Comparison of ENCODE assay signal across 18 cellular contexts in the genomic region with DNA sequence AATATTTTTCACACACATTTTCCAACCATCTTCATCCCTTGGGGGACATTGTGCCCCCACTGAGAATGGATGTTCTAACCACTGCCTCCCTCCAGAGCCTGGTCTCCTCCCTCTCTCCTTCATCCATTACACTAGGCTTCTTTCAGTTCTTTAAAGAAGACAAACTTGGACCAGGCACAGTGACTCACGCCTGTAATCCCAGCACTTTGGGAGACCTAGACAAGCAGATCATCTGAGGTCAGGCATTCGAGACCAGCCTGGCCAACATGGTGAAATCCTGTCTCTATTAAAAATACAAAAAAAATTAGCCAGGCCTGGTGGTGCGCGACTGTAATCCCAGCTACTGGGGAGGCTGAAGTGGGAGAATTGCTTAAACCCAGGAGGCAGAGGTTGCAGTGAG. TPM values are rescaled to one million over a fixed set of nuclear protein-coding genes. Genes with fewer than 3 reads are reported as not detected.
A peak's percentile ranks its signal among the peaks of the same experiment; 100 is the strongest.
DNase-seq lines count a peak whose midpoint lies in the region; ATAC-seq and TF ChIP-seq lines count a peak whose summit lies in the region.
"Had no signal": no experiment of that assay in that cellular context is flagged by ENCODE, and none has a peak within 500 bp of the region (broad histone marks: within the 10 kb centered on the region; RNA-seq: fewer than 3 reads in every experiment).

No MANE protein-coding gene starts in this region.

- H3K27ac ChIP-seq in BLaER1, result no peak overlapping the region
- no peak overlapping the region for H3K27ac ChIP-seq in IMR-90 (ENCODE audit: insufficient read depth, low read length)
- no peak overlapping the region for H3K27ac ChIP-seq in OCI-LY7 (ENCODE audit: low read depth, low read length, poor library complexity, severe bottlenecking)
- H3K27ac ChIP-seq in coronary artery, result no peak overlapping the region
- H3K27ac ChIP-seq: A549, KMS-11 had no signal

- intact Hi-C loops in IMR-90 (cut with micrococcal nuclease), result no loop called here
- intact Hi-C loops in OCI-LY7 (cut with micrococcal nuclease; ENCODE audit: unreplicated experiment), result loop anchor here (5.0 to 10.0 kb wide), 2 partner anchors 197 to 270 kb away; partner anchors contain the start of genes CHRNE and MINK1

- TF ChIP-seq CTCF in IMR-90 (conservative IDR thresholded peaks at IDR 0.05; ENCODE audit: low read depth, low read length) (no peak), OCI-LY7 (conservative IDR thresholded peaks at IDR 0.05; ENCODE audit: low read length) (no peak), endothelial cell (IDR thresholded peaks at IDR 0.05; ENCODE audit: unreplicated experiment) (no peak), coronary artery (IDR thresholded peaks at IDR 0.05) (no peak)

- dilution Hi-C loops in IMR-90 (cut with HindIII; ENCODE audit: low sequenced_read_pairs, unreplicated experiment), result no loop called here

- no peak overlapping the region for H2BK15ac ChIP-seq in IMR-90 (ENCODE audit: low read depth, low read length)

- H3K27me3 ChIP-seq in BLaER1 (peaks cover 15% of the 10 kb centered on the region), IMR-90 (ENCODE audit: control insufficient read depth, insufficient read depth, low read length) (peaks cover 42% of the 10 kb centered on the region)

- no peak overlapping the region for H2AK5ac ChIP-seq in IMR-90 (ENCODE audit: low read depth, low read length)

- BruUV-seq in IMR-90 (replicated peaks; lab: Mats Ljungman, UMichigan) (no TSS peak), OCI-LY7 (replicated peaks; lab: Mats Ljungman, UMichigan) (no TSS peak)

- H4K91ac ChIP-seq in IMR-90 (ENCODE audit: insufficient read depth, low read depth, low read length), result no peak overlapping the region

- no CpG with 5 or more reads among the region's 4 CpGs for WGBS in IMR-90 (ENCODE audit: extremely low coverage in 2 of 2, insufficient read length in 1 of 2), 2 experiments

- H3K4me2 ChIP-seq in BLaER1 (peak overlapping the region; percentile 90), IMR-90 (ENCODE audit: low read depth, low read length) (no peak overlapping the region), OCI-LY7 (ENCODE audit: low read length) (peak overlapping the region; percentile 89)
- H3K4me2 ChIP-seq: A549, KMS-11 had no signal

- no peak overlapping the region for H3K27ac Mint-ChIP-seq in endothelial cell (ENCODE audit: unreplicated experiment)
- H3K27ac Mint-ChIP-seq: CD4-positive, alpha-beta T cell; HFFc6 had no signal

- H3K36me3 ChIP-seq in BLaER1, result no peaks in the 10 kb centered on the region
- no peaks in the 10 kb centered on the region for H3K36me3 ChIP-seq in IMR-90 (ENCODE audit: control insufficient read depth, insufficient read depth, low read length)
- H3K36me3 ChIP-seq in OCI-LY7 (ENCODE audit: insufficient read depth, low read length), result no peaks in the 10 kb centered on the region

- peaks cover 22% of the 10 kb centered on the region for H3K4me1 Mint-ChIP-seq in endothelial cell (ENCODE audit: unreplicated experiment)

- DNase-seq in IMR-90, result no peak
- no peak for DNase-seq in OCI-LY7 (ENCODE audit: low spot score)
- DNase-seq in glomerular visceral epithelial cell (ENCODE audit: extremely low spot score), result peak; percentile 39
- DNase-seq in endothelial cell (ENCODE audit: low spot score), result no peak
- no peak for DNase-seq in NCI-H146 treated with DMSO at 0.1 percent for 48 hours (lab: John Stamatoyannopoulos, UW; ENCODE audit: unreplicated experiment)
- DNase-seq in kidney glomerular epithelial cell (lab: John Stamatoyannopoulos, UW), result no peak
- DNase-seq in coronary artery (ENCODE audit: low spot score), result no peak
- DNase-seq: Calu3; CD4-positive, alpha-beta T cell; GDM1; HFFc6; NCI-H1694; NCI-H345; NCI-H526 treated with DMSO at 0.1 percent for 48 hours; NK-92 treated with Interleukin-12 subunit alpha and Interleukin-12 subunit beta, amount 100 ng/mL, for 24 hours had no signal

- ATAC-seq in IMR-90 (ENCODE audit: low read depth), result peak; percentile 70
- ATAC-seq: A549 had no signal

- H3K79me1 ChIP-seq in IMR-90 (ENCODE audit: low read depth in 1 of 2, low read length in 2 of 2), result no peaks in the 10 kb centered on the region

- no peaks in the 10 kb centered on the region for H3K9me3 ChIP-seq in BLaER1
- H3K9me3 ChIP-seq in IMR-90 (ENCODE audit: control insufficient read depth, insufficient read depth, low read length), result no peaks in the 10 kb centered on the region
- no peaks in the 10 kb centered on the region for H3K9me3 ChIP-seq in OCI-LY7 (ENCODE audit: low read length)
- H3K9me3 ChIP-seq: A549 had no signal

- H3K9me1 ChIP-seq in IMR-90 (ENCODE audit: insufficient read depth, low read length), result no peaks in the 10 kb centered on the region

- no peak overlapping the region for H4K5ac ChIP-seq in IMR-90 (ENCODE audit: low read depth, low read length)

- no peak for TF ChIP-seq RAD21 in IMR-90 (IDR thresholded peaks at IDR 0.05; ENCODE audit: low read length)

- H3K56ac ChIP-seq in IMR-90 (ENCODE audit: extremely low read depth, insufficient read depth, low read length), result no peak overlapping the region

- no peak overlapping the region for H2BK120ac ChIP-seq in IMR-90 (ENCODE audit: low read depth, low read length)

- peaks cover 6% of the 10 kb centered on the region for H3K27me3 Mint-ChIP-seq in endothelial cell (ENCODE audit: unreplicated experiment)

- no peak overlapping the region for H3K4me3 Mint-ChIP-seq in endothelial cell (ENCODE audit: unreplicated experiment)
- H3K4me3 Mint-ChIP-seq: CD4-positive, alpha-beta T cell; HFFc6 had no signal

- H2AFZ ChIP-seq in IMR-90 (replicated peaks; ENCODE audit: low read length, poor library complexity) (no peak overlapping the region), OCI-LY7 (ENCODE audit: low read length) (peak overlapping the region; percentile 87; the same call in 1 of the 2 replicates)

- no peaks in the 10 kb centered on the region for H3K9me2 ChIP-seq in OCI-LY7 (ENCODE audit: insufficient read depth, low read length)

- no peak overlapping the region for H2BK5ac ChIP-seq in IMR-90 (ENCODE audit: low read depth, low read length, poor library complexity, severe bottlenecking)

- POLR2A ChIA-PET in IMR-90 (lab: Charles Lee; ENCODE audit: unreplicated experiment), result no interaction called here
- POLR2A ChIA-PET in OCI-LY7 (lab: Charles Lee), result interaction anchor here (0.7 kb wide), 1 partner anchor 1415 kb away, joined by 4 read pairs; no protein-coding TSS in a partner anchor

- peaks cover 32% of the 10 kb centered on the region for H3K4me1 ChIP-seq in BLaER1
- H3K4me1 ChIP-seq in IMR-90 (ENCODE audit: control insufficient read depth, insufficient read depth, low read length), result no peaks in the 10 kb centered on the region
- H3K4me1 ChIP-seq in OCI-LY7 (ENCODE audit: insufficient read depth, low read length, poor library complexity, severe bottlenecking), result peaks cover 31% of the 10 kb centered on the region

- H3K4me3 ChIP-seq in BLaER1 (no peak overlapping the region), IMR-90 (ENCODE audit: insufficient read depth, low read depth, low read length) (no peak overlapping the region), OCI-LY7 (ENCODE audit: low read depth, low read length, poor library complexity, severe bottlenecking) (peak overlapping the region; percentile 66), coronary artery (no peak overlapping the region)
- H3K4me3 ChIP-seq: A549 had no signal

- H3K14ac ChIP-seq in IMR-90 (replicated peaks; ENCODE audit: low read depth, low read length), result no peak overlapping the region

- no peak overlapping the region for H3K18ac ChIP-seq in IMR-90 (ENCODE audit: low read depth, low read length)

- no peak overlapping the region for H2AK9ac ChIP-seq in IMR-90 (replicated peaks; ENCODE audit: low read depth, low read length, poor library complexity)

- H2BK20ac ChIP-seq in IMR-90 (ENCODE audit: low read depth, low read length), result no peak overlapping the region

- no peaks in the 10 kb centered on the region for H3K79me2 ChIP-seq in OCI-LY7 (ENCODE audit: insufficient read depth, low read depth, low read length)

- H4K8ac ChIP-seq in IMR-90 (ENCODE audit: low read depth in 2 of 2, low read length in 2 of 2), result no peak overlapping the region

- in situ Hi-C loops in IMR-90 (cut with MboI; ENCODE audit: low sequenced_read_pairs), result no loop called here

- no peaks in the 10 kb centered on the region for H3K9me3 Mint-ChIP-seq in endothelial cell (ENCODE audit: unreplicated experiment)
- H3K9me3 Mint-ChIP-seq: CD4-positive, alpha-beta T cell; HFFc6 had no signal

- no peak overlapping the region for H3K9ac ChIP-seq in BLaER1
- H3K9ac ChIP-seq in IMR-90 (ENCODE audit: low read depth, low read length), result no peak overlapping the region
- H3K9ac ChIP-seq: KMS-11 had no signal

- H3K36me3 Mint-ChIP-seq in endothelial cell (ENCODE audit: low read depth, unreplicated experiment), result peaks cover 8% of the 10 kb centered on the region

- no peak for TF ChIP-seq POLR2A in IMR-90 (IDR thresholded peaks at IDR 0.05; ENCODE audit: low read depth, low read length)

- CTCF ChIA-PET in IMR-90 (lab: Yijun Ruan, JAX), result no interaction called here
- CTCF ChIA-PET in OCI-LY7 (lab: Charles Lee; ENCODE audit: unreplicated experiment), result no interaction called here

- 0 out of 2 replicates have a peak, but pooled peaks cover 5% of the 10 kb centered on the region for H4K20me1 ChIP-seq in BLaER1
- no peaks in the 10 kb centered on the region for H4K20me1 ChIP-seq in IMR-90 (ENCODE audit: insufficient read depth, low read length)
- no peaks in the 10 kb centered on the region for H4K20me1 ChIP-seq in OCI-LY7 (ENCODE audit: insufficient read depth, low read length)

- no peak overlapping the region for H3K4ac ChIP-seq in IMR-90 (ENCODE audit: low read depth, low read length)

- H3K23ac ChIP-seq in IMR-90 (ENCODE audit: low read depth, low read length), result no peak overlapping the region

TF ChIP-seq in IMR-90, 13 proteins besides CTCF, POLR2A, EP300 and RAD21 (continues in another document):
- TF ChIP-seq BHLHE40 (IDR thresholded peaks at IDR 0.05; ENCODE audit: low read depth, low read length), result no peak
- TF ChIP-seq MAZ (IDR thresholded peaks at IDR 0.05; ENCODE audit: borderline replicate concordance, low read depth, low read length), result no peak

RNA-seq across cellular contexts. Expression of gene ALOX15, which starts 6.5 kb away (rescaled TPM):
- total RNA-seq in IMR-90 (2012; rRNA removed) (not detected in 2 replicates), OCI-LY7 (2022) (1.8 TPM in 2 replicates), endothelial cell (ENCODE audit: unreplicated experiment) (17.0 TPM)
- polyA plus RNA-seq in IMR-90 (2012; rRNA removed), result not detected in 2 replicates
- 0.01 TPM in 1 of 2 replicates, not detected in the other for polyA plus RNA-seq in IMR-90 (2012; cell fraction: cytosol; rRNA removed)
- polyA plus RNA-seq in IMR-90 (2012; cell fraction: nucleus; rRNA removed; ENCODE audit: low replicate concordance), result 0.02 TPM in 2 replicates
- total RNA-seq in OCI-LY7 (2014; rRNA removed; shearing (Covaris generic)), result not detected in 2 replicates
- total RNA-seq: HFFc6 had no signal

RNA-seq across cellular contexts. Expression of gene SMTNL2, which starts 50.7 kb away (rescaled TPM):
- not detected in 2 replicates for total RNA-seq in IMR-90 (2012; rRNA removed)
- polyA plus RNA-seq in IMR-90 (2012; rRNA removed), result not detected in 2 replicates
- polyA plus RNA-seq in IMR-90 (2012; cell fraction: cytosol; rRNA removed), result not detected in 2 replicates
- polyA plus RNA-seq in IMR-90 (2012; cell fraction: nucleus; rRNA removed; ENCODE audit: low replicate concordance), result 0.03 TPM in 1 of 2 replicates, not detected in the other
- not detected in 2 replicates for total RNA-seq in OCI-LY7 (2014; rRNA removed; shearing (Covaris generic))
- not detected in 2 replicates for total RNA-seq in OCI-LY7 (2022)
- total RNA-seq in endothelial cell (ENCODE audit: unreplicated experiment), result 0.59 TPM
- total RNA-seq: Calu3; CD4-positive, alpha-beta T cell; HFFc6 had no signal
